Comparison of ENCODE assay signal across 16 cellular contexts in genomic region chr5:115952579-115952978, GRCh38. TPM values are rescaled to one million over a fixed set of nuclear protein-coding genes. Genes with fewer than 3 reads are reported as not detected.
"Had no signal": no experiment of that assay in that cellular context is flagged by ENCODE, and none has a peak within 500 bp of the region (broad histone marks: within the 10 kb centered on the region; RNA-seq: fewer than 3 reads in every experiment).

No MANE protein-coding gene starts in this region.

- DNase-seq: activated CD4-positive, alpha-beta T cell treated with anti-CD3 and anti-CD28 coated beads for 4 hours; activated CD4-positive, alpha-beta T cell treated with anti-CD3 and anti-CD28 coated beads, Interleukin-2, amount 50 U/mL, for 4 hours; activated CD8-positive, alpha-beta memory T cell treated with anti-CD3 and anti-CD28 coated beads, Interleukin-2, amount 50 U/mL, for 48 hours; activated CD8-positive, alpha-beta T cell treated with anti-CD3 and anti-CD28 coated beads, Interleukin-2, amount 10 ng/mL, durations not matched to agents 7 days and 5 days; activated T-cell treated with anti-CD3 and anti-CD28 coated beads, Interleukin-2, amount 50 U/mL, for 1 hour; aorta; central memory CD4-positive, alpha-beta T cell; MV-4-11; NCI-H1092 treated with DMSO at 0.1 percent for 48 hours; NCI-H1930; NCI-H345; NCI-H510A; NCI-H526 treated with DMSO at 0.1 percent for 48 hours had no signal

- ATAC-seq: activated CD4-positive, CD25-positive, alpha-beta regulatory T cell treated with anti-CD3 and anti-CD28 coated beads, Interleukin-2, amount 50 U/mL, for 24 hours; activated CD8-positive, alpha-beta T cell treated with anti-CD3 and anti-CD28 coated beads, Interleukin-2, amount 10 ng/mL, durations not matched to agents 7 days and 5 days had no signal

- H3K27ac ChIP-seq: KMS-11 had no signal

RNA-seq across cellular contexts. Expression of gene LVRN, which starts 9.7 kb away (rescaled TPM):
- total RNA-seq: activated CD8-positive, alpha-beta T cell treated with anti-CD3 and anti-CD28 coated beads, Interleukin-2, amount 10 ng/mL, durations not matched to agents 7 days and 5 days; OCI-LY7 had no signal
